In genomic region chr3:177262396-177262795, GRCh38 we compare ENCODE assay signal across 19 cellular contexts.
DNase-seq lines count a peak whose midpoint lies in the region; ATAC-seq, FAIRE-seq and TF ChIP-seq lines count a peak whose summit lies in the region.
"Had no signal": no experiment of that assay in that cellular context is flagged by ENCODE, and none has a peak within 500 bp of the region (broad histone marks: within the 10 kb centered on the region; RNA-seq: fewer than 3 reads in every experiment).

No MANE protein-coding gene starts in this region.

- no CpG with 5 or more reads among the region's 5 CpGs for WGBS in trophoblast cell (ENCODE audit: extremely low coverage, insufficient coverage, insufficient read length)

- H3K4me3 ChIP-seq in trophoblast cell (ENCODE audit: low read depth, low read length) (no peak overlapping the region), left lung (no peak overlapping the region)

- H3K36me3 ChIP-seq in trophoblast cell (ENCODE audit: control insufficient read depth in 1 of 2, insufficient read depth in 2 of 2, low read length in 2 of 2) (no peaks in the 10 kb centered on the region), left lung (no peaks in the 10 kb centered on the region)

- POLR2A ChIA-PET in activated CD4-positive, alpha-beta memory T cell treated with anti-CD3 and anti-CD28 coated beads for 36 hours (lab: Charles Lee), result no interaction called here

- no peak overlapping the region for H2AFZ ChIP-seq in trophoblast cell (ENCODE audit: insufficient read depth, low read length, poor library complexity)

- H3K23ac ChIP-seq in trophoblast cell (ENCODE audit: low read length), result no peak overlapping the region

- H3K27me3 Mint-ChIP-seq in activated CD4-positive, alpha-beta memory T cell treated with anti-CD3 and anti-CD28 coated beads for 36 hours, result no peaks in the 10 kb centered on the region
- H3K27me3 Mint-ChIP-seq: activated naive CD8-positive, alpha-beta T cell treated with anti-CD3 and anti-CD28 coated beads, Interleukin-2, amount 50 U/mL, for 24 hours; activated T-helper 17 cell treated with anti-CD3 and anti-CD28 coated beads, Interleukin-2, amount 50 U/mL, for 72 hours had no signal

- H3K4me1 ChIP-seq in trophoblast cell (ENCODE audit: control insufficient read depth in 1 of 2, insufficient read depth in 2 of 2, low read length in 2 of 2), result peaks cover 2 to 9% of the 10 kb centered on the region in 2 experiments
- no peaks in the 10 kb centered on the region for H3K4me1 ChIP-seq in left lung

- no peak for FAIRE-seq in H54 (lab: Jason Lieb, UNC)

- no peak overlapping the region for H3K14ac ChIP-seq in trophoblast cell (ENCODE audit: low read length)

- TF ChIP-seq POLR2A in H54 (IDR thresholded peaks at IDR 0.05; ENCODE audit: low read depth, low read length), result no peak

- H4K91ac ChIP-seq in trophoblast cell (ENCODE audit: low read depth, low read length), result no peak overlapping the region

- H2AK5ac ChIP-seq in trophoblast cell (ENCODE audit: low read length), result no peak overlapping the region

- no peak overlapping the region for H3K27ac Mint-ChIP-seq in activated CD4-positive, alpha-beta memory T cell treated with anti-CD3 and anti-CD28 coated beads for 36 hours
- H3K27ac Mint-ChIP-seq: activated naive CD8-positive, alpha-beta T cell treated with anti-CD3 and anti-CD28 coated beads, Interleukin-2, amount 50 U/mL, for 24 hours; activated T-helper 17 cell treated with anti-CD3 and anti-CD28 coated beads, Interleukin-2, amount 50 U/mL, for 72 hours had no signal

- peak overlapping the region; percentile 8 for H2BK120ac ChIP-seq in trophoblast cell (ENCODE audit: insufficient read depth, low read length, poor library complexity)

- no peak overlapping the region for H3K4ac ChIP-seq in trophoblast cell (ENCODE audit: low read depth, low read length)

- H3K27ac ChIP-seq in trophoblast cell (ENCODE audit: low read depth, low read length), result no peak overlapping the region
- no peak overlapping the region for H3K27ac ChIP-seq in left lung

- H2BK5ac ChIP-seq in trophoblast cell (ENCODE audit: low read depth, low read length, poor library complexity), result no peak overlapping the region

- no peak overlapping the region for H3K9ac ChIP-seq in trophoblast cell (ENCODE audit: low read length)

- no peaks in the 10 kb centered on the region for H3K79me2 ChIP-seq in trophoblast cell (ENCODE audit: control insufficient read depth, insufficient read depth, low read length, poor library complexity)

- no peak overlapping the region for H3K4me3 Mint-ChIP-seq in activated CD4-positive, alpha-beta memory T cell treated with anti-CD3 and anti-CD28 coated beads for 36 hours
- H3K4me3 Mint-ChIP-seq: activated naive CD8-positive, alpha-beta T cell treated with anti-CD3 and anti-CD28 coated beads, Interleukin-2, amount 50 U/mL, for 24 hours; activated T-helper 17 cell treated with anti-CD3 and anti-CD28 coated beads, Interleukin-2, amount 50 U/mL, for 72 hours had no signal

- no peaks in the 10 kb centered on the region for H3K27me3 ChIP-seq in trophoblast cell (ENCODE audit: insufficient read depth, low read length)
- H3K27me3 ChIP-seq in left lung, result no peaks in the 10 kb centered on the region

- no peak overlapping the region for H4K12ac ChIP-seq in trophoblast cell (ENCODE audit: low read depth, low read length)

- no peaks in the 10 kb centered on the region for H3K36me3 Mint-ChIP-seq in activated CD4-positive, alpha-beta memory T cell treated with anti-CD3 and anti-CD28 coated beads for 36 hours

- no peak overlapping the region for H4K8ac ChIP-seq in trophoblast cell (ENCODE audit: low read depth, low read length)

- intact Hi-C loops in activated CD4-positive, alpha-beta memory T cell treated with anti-CD3 and anti-CD28 coated beads for 36 hours (cut with micrococcal nuclease), result no loop called here
- intact Hi-C loops in left lung (cut with DNase I), result no loop called here

- CTCF ChIA-PET in activated CD4-positive, alpha-beta memory T cell treated with anti-CD3 and anti-CD28 coated beads for 36 hours (lab: Charles Lee), result no interaction called here

- peaks cover 6% of the 10 kb centered on the region for H3K79me1 ChIP-seq in trophoblast cell (ENCODE audit: low read length)

- no peak for ATAC-seq in left lung
- ATAC-seq: activated naive CD8-positive, alpha-beta T cell treated with anti-CD3 and anti-CD28 coated beads, Interleukin-2, amount 50 U/mL, for 24 hours; activated T-helper 17 cell treated with anti-CD3 and anti-CD28 coated beads, Interleukin-2, amount 50 U/mL, for 72 hours; SK-N-SH treated with all-trans-retinoic acid at 6 μM for 48 hours had no signal

- H3K4me1 Mint-ChIP-seq in activated CD4-positive, alpha-beta memory T cell treated with anti-CD3 and anti-CD28 coated beads for 36 hours (ENCODE audit: low read depth), result no peaks in the 10 kb centered on the region
- H3K4me1 Mint-ChIP-seq: activated T-helper 17 cell treated with anti-CD3 and anti-CD28 coated beads, Interleukin-2, amount 50 U/mL, for 72 hours had no signal

- no peaks in the 10 kb centered on the region for H3K9me3 Mint-ChIP-seq in activated CD4-positive, alpha-beta memory T cell treated with anti-CD3 and anti-CD28 coated beads for 36 hours
- H3K9me3 Mint-ChIP-seq: activated naive CD8-positive, alpha-beta T cell treated with anti-CD3 and anti-CD28 coated beads, Interleukin-2, amount 50 U/mL, for 24 hours; activated T-helper 17 cell treated with anti-CD3 and anti-CD28 coated beads, Interleukin-2, amount 50 U/mL, for 72 hours had no signal

- H3K4me2 ChIP-seq in trophoblast cell (ENCODE audit: low read length), result no peak overlapping the region

- H3K9me3 ChIP-seq in trophoblast cell (ENCODE audit: insufficient read depth, low read depth, low read length) (no peaks in the 10 kb centered on the region), left lung (no peaks in the 10 kb centered on the region)

- no peak for TF ChIP-seq CTCF in left lung (IDR thresholded peaks at IDR 0.05)

- DNase-seq in ELF-1 (ENCODE audit: low read depth, low spot score) (peak; percentile 51), RPMI7951 (ENCODE audit: low read depth) (peak; percentile 61), fibroblast of peridontal ligament (ENCODE audit: extremely low read depth) (peak; percentile 21), trophoblast cell (no peak), pons (ENCODE audit: low spot score) (no peak), H54 (ENCODE audit: insufficient read length, low spot score) (no peak), left lung (no peak)
- no peak for DNase-seq in activated CD4-positive, alpha-beta memory T cell treated with anti-CD3 and anti-CD28 coated beads for 36 hours
- DNase-seq: activated CD4-positive, CD25-positive, alpha-beta regulatory T cell treated with anti-CD3 and anti-CD28 coated beads, Interleukin-2, amount 50 U/mL, for 72 hours; activated naive CD8-positive, alpha-beta T cell treated with anti-CD3 and anti-CD28 coated beads, Interleukin-2, amount 50 U/mL, for 24 hours; central memory CD4-positive, alpha-beta T cell; COR-L47; effector CD8-positive, alpha-beta T cell; NCI-H1417 treated with DMSO at 0.1 percent for 48 hours; NCI-H2171; stimulated activated CD4-positive, alpha-beta T cell treated with anti-CD3 and anti-CD28 coated beads, Interleukin-4, amount 100 ng/mL, for 24 hours; T1000 had no signal

- H3K18ac ChIP-seq in trophoblast cell (ENCODE audit: low read length), result no peak overlapping the region

- no peak overlapping the region for H2BK12ac ChIP-seq in trophoblast cell (ENCODE audit: low read length)

Comparison
In these comparisons a context has a peak if more than half of its experiments do, and no peak if none do; other contexts are left out.
1. DNase-seq: peak in ELF-1 (single experiment), RPMI7951 (single experiment) and fibroblast of peridontal ligament (single experiment); none in trophoblast cell (0 of 2), activated CD4-positive, alpha-beta memory T cell treated with anti-CD3 and anti-CD28 coated beads for 36 hours (single experiment), pons (single experiment), H54 (single experiment) and left lung (0 of 2).